ENCODE assay signal across 8 cellular contexts in genomic region chr19:53553865-53554791, GRCh38. TPM values are rescaled to one million over a fixed set of nuclear protein-coding genes. Genes with fewer than 3 reads are reported as not detected.
DNase-seq lines count a peak whose midpoint lies in the region; ATAC-seq and TF ChIP-seq lines count a peak whose summit lies in the region.

No MANE protein-coding gene starts in this region.

- no peaks in the 10 kb centered on the region for H3K27me3 Mint-ChIP-seq in CD14-positive monocyte (ENCODE audit: low read depth in 3 of 3)
- H3K27me3 Mint-ChIP-seq in IgD-negative memory B cell, result no peaks in the 10 kb centered on the region

- intact Hi-C loops in CD14-positive monocyte (cut with micrococcal nuclease), result no loop called here

- H3K27ac Mint-ChIP-seq in CD14-positive monocyte (peak overlapping the region; percentile 85 to 97 (median 89)), IgD-negative memory B cell (peak overlapping the region; percentile 99 to 100 (median 99))

- H3K4me1 Mint-ChIP-seq in CD14-positive monocyte (peaks cover 17% of the 10 kb centered on the region), IgD-negative memory B cell (peaks cover 13 to 18% (median 17%) of the 10 kb centered on the region in 3 donors)

- H3K9me3 Mint-ChIP-seq in CD14-positive monocyte, result peaks cover 4 to 25% (median 22%) of the 10 kb centered on the region in 7 donors
- H3K9me3 Mint-ChIP-seq in IgD-negative memory B cell, result peaks cover 0 to 7% (median 6%) of the 10 kb centered on the region in 3 donors

- ATAC-seq in GM19467 (IDR thresholded peaks at IDR 0.05; ENCODE audit: unreplicated experiment), result peak; percentile 52

- TF ChIP-seq CTCF in CD14-positive monocyte (IDR thresholded peaks at IDR 0.05), result no peak

- H3K4me3 Mint-ChIP-seq in CD14-positive monocyte (peak overlapping the region; percentile 85 to 91), IgD-negative memory B cell (peak overlapping the region; percentile 92 to 98 (median 95))

- DNase-seq in CD14-positive monocyte (ENCODE audit: low spot score) (peak; percentile 84), cerebellar cortex (ENCODE audit: low spot score) (peak; percentile 76), left kidney (ENCODE audit: low read depth, low spot score) (peak; percentile 90), NCI-H1694 treated with DMSO at 0.1 percent for 48 hours (lab: John Stamatoyannopoulos, UW) (no peak)
- peak; percentile 87 for DNase-seq in activated CD4-positive, alpha-beta T cell treated with anti-CD3 and anti-CD28 coated beads for 1 hour
- DNase-seq in stimulated activated CD4-positive, alpha-beta T cell treated with anti-CD3 and anti-CD28 coated beads, Interleukin-4, amount 100 ng/mL, for 4 hours, result peak; percentile 85 to 93

- H3K36me3 Mint-ChIP-seq in CD14-positive monocyte, result peaks cover 18 to 34% of the 10 kb centered on the region in 2 donors
- H3K36me3 Mint-ChIP-seq in IgD-negative memory B cell, result peaks cover 14% of the 10 kb centered on the region

RNA-seq across cellular contexts. Expression of gene ZNF331, which starts 16.2 kb away (rescaled TPM):
- polyA plus RNA-seq in CD14-positive monocyte (1 to 10 TPM; 6.6 to 9.5 TPM), IgD-negative memory B cell (27.1 TPM)
